In the genomic region with DNA sequence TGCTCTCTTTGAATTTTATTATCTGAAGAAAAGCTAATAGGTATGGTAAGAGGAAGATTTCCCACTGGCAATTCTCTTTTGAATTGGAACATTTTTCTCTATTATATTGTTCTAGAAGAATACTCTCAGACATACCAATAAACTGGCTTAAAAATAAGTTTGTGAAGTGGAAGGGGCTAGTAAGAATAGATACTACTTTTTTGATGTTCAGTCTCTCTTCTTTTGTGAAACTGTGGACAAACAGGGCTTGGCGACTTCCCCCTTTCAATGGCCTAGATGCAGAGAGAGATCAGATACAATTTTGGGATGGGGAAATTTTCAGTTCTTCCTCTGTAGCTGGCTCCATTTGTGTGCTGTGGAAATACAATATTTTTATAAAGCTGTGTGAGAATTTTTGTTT, we compare ENCODE assay signal across 1 cellular context.
TF ChIP-seq lines count a peak whose summit lies in the region.

No MANE protein-coding gene starts in this region.

TF ChIP-seq in SK-N-SH, 30 proteins besides CTCF, POLR2A, EP300 and RAD21 (continued from another document):
- TF ChIP-seq, protein P1, sequence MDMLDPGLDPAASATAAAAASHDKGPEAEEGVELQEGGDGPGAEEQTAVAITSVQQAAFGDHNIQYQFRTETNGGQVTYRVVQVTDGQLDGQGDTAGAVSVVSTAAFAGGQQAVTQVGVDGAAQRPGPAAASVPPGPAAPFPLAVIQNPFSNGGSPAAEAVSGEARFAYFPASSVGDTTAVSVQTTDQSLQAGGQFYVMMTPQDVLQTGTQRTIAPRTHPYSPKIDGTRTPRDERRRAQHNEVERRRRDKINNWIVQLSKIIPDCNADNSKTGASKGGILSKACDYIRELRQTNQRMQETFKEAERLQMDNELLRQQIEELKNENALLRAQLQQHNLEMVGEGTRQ (IDR thresholded peaks at IDR 0.05; ENCODE audit: borderline replicate concordance, low read depth, low read length): no peak
- TF ChIP-seq RFX5 (IDR thresholded peaks at IDR 0.05; ENCODE audit: low read length) (no peak), RCOR1 (IDR thresholded peaks at IDR 0.05; ENCODE audit: low read length) (no peak), TCF12 (IDR thresholded peaks at IDR 0.05) (no peak), TAF1 (IDR thresholded peaks at IDR 0.05; ENCODE audit: borderline replicate concordance, low read depth, low read length) (no peak), JUND (IDR thresholded peaks at IDR 0.05) (no peak), POLR2AphosphoS5 (IDR thresholded peaks at IDR 0.05; ENCODE audit: low read depth, low read length) (no peak), YY1 (IDR thresholded peaks at IDR 0.05; ENCODE audit: low read depth) (no peak), FOXJ3 (CRISPR knock-in tag; IDR thresholded peaks at IDR 0.05) (no peak), SMC3 (IDR thresholded peaks at IDR 0.05; ENCODE audit: low read depth, low read length) (no peak), TEAD4 (IDR thresholded peaks at IDR 0.05; ENCODE audit: borderline replicate concordance, insufficient read depth) (no peak), CHD2 (IDR thresholded peaks at IDR 0.05; ENCODE audit: low read length, partially characterized antibody) (no peak), EZH2phosphoT487 (IDR thresholded peaks at IDR 0.05; ENCODE audit: borderline replicate concordance, low read depth) (no peak)
- TF ChIP-seq, protein P2, sequence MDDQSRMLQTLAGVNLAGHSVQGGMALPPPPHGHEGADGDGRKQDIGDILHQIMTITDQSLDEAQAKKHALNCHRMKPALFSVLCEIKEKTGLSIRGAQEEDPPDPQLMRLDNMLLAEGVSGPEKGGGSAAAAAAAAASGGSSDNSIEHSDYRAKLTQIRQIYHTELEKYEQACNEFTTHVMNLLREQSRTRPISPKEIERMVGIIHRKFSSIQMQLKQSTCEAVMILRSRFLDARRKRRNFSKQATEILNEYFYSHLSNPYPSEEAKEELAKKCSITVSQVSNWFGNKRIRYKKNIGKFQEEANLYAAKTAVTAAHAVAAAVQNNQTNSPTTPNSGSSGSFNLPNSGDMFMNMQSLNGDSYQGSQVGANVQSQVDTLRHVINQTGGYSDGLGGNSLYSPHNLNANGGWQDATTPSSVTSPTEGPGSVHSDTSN (IDR thresholded peaks at IDR 0.05): no peak
